In genomic region chrX:63784902-63785692, GRCh38 we compare ENCODE assay signal across 8 cellular contexts. TPM values are rescaled to one million over a fixed set of nuclear protein-coding genes. Genes with fewer than 3 reads are reported as not detected.
A peak's percentile ranks its signal among the peaks of the same experiment; 100 is the strongest.
DNase-seq lines count a peak whose midpoint lies in the region; ATAC-seq lines count a peak whose summit lies in the region.

TSS of gene ARHGEF9 (minus strand) at chrX:63785214. CDS start at chrX:63785145, 69 bp downstream.

- peak within 1 kb of the TSS; percentile 35 for H3K4me3 Mint-ChIP-seq in activated naive CD4-positive, alpha-beta T cell treated with anti-CD3 and anti-CD28 coated beads, Interleukin-2, amount 10 ng/mL, durations not matched to agents 7 days and 5 days
- H3K4me3 Mint-ChIP-seq in activated T-helper 1 cell treated with anti-CD3 and anti-CD28 coated beads, Interleukin-12 subunit alpha, Interleukin-12 subunit beta, Interleukin-2, Interleukin-4 antibody, amounts not matched to agents 30 ng/mL and 10 ng/mL and 1 ng/mL, durations not matched to agents 14 hours and 24 hours and 36 hours: peak within 1 kb of the TSS; percentile 33

- H3K9me3 Mint-ChIP-seq in activated naive CD4-positive, alpha-beta T cell treated with anti-CD3 and anti-CD28 coated beads, Interleukin-2, amount 10 ng/mL, durations not matched to agents 7 days and 5 days: no peaks in the 10 kb centered on the region
- H3K9me3 Mint-ChIP-seq in activated T-helper 1 cell treated with anti-CD3 and anti-CD28 coated beads, Interleukin-12 subunit alpha, Interleukin-12 subunit beta, Interleukin-2, Interleukin-4 antibody, amounts not matched to agents 30 ng/mL and 10 ng/mL and 1 ng/mL, durations not matched to agents 14 hours and 24 hours and 36 hours: peaks cover 4% of the 10 kb centered on the region

- ATAC-seq in HG03565 (IDR thresholded peaks at IDR 0.05; ENCODE audit: unreplicated experiment): no peak
- no peak for ATAC-seq in HG02981 (IDR thresholded peaks at IDR 0.05; ENCODE audit: unreplicated experiment)

- H3K36me3 Mint-ChIP-seq in activated naive CD4-positive, alpha-beta T cell treated with anti-CD3 and anti-CD28 coated beads, Interleukin-2, amount 10 ng/mL, durations not matched to agents 7 days and 5 days: no peaks in the 10 kb centered on the region
- H3K36me3 Mint-ChIP-seq in activated T-helper 1 cell treated with anti-CD3 and anti-CD28 coated beads, Interleukin-12 subunit alpha, Interleukin-12 subunit beta, Interleukin-2, Interleukin-4 antibody, amounts not matched to agents 30 ng/mL and 10 ng/mL and 1 ng/mL, durations not matched to agents 14 hours and 24 hours and 36 hours (ENCODE audit: low read depth): no peaks in the 10 kb centered on the region

- DNase-seq in activated naive CD4-positive, alpha-beta T cell treated with anti-CD3 and anti-CD28 coated beads, Interleukin-2, amount 10 ng/mL, durations not matched to agents 7 days and 5 days: no peak
- DNase-seq in activated naive CD4-positive, alpha-beta T cell treated with Interleukin-2 at 50 U/mL for 16 hours: no peak
- DNase-seq in activated T-helper 1 cell treated with anti-CD3 and anti-CD28 coated beads, Interleukin-12 subunit alpha, Interleukin-12 subunit beta, Interleukin-2, Interleukin-4 antibody, amounts not matched to agents 30 ng/mL and 10 ng/mL and 1 ng/mL, durations not matched to agents 14 hours and 24 hours and 36 hours (ENCODE audit: low spot score): no peak
- DNase-seq in cardiac septum (ENCODE audit: low spot score): no peak
- DNase-seq in occipital lobe (lab: John Stamatoyannopoulos, UW): peak; percentile 36
- DNase-seq in GM19240 (ENCODE audit: insufficient read length, low spot score): no peak

- no peaks in the 10 kb centered on the region for H3K4me1 Mint-ChIP-seq in activated naive CD4-positive, alpha-beta T cell treated with anti-CD3 and anti-CD28 coated beads, Interleukin-2, amount 10 ng/mL, durations not matched to agents 7 days and 5 days
- no peaks in the 10 kb centered on the region for H3K4me1 Mint-ChIP-seq in activated T-helper 1 cell treated with anti-CD3 and anti-CD28 coated beads, Interleukin-12 subunit alpha, Interleukin-12 subunit beta, Interleukin-2, Interleukin-4 antibody, amounts not matched to agents 30 ng/mL and 10 ng/mL and 1 ng/mL, durations not matched to agents 14 hours and 24 hours and 36 hours (ENCODE audit: low read depth)

- intact Hi-C loops in activated T-helper 1 cell treated with anti-CD3 and anti-CD28 coated beads, Interleukin-12 subunit alpha, Interleukin-12 subunit beta, Interleukin-2, Interleukin-4 antibody, amounts not matched to agents 30 ng/mL and 10 ng/mL and 1 ng/mL, durations not matched to agents 14 hours and 24 hours and 36 hours (cut with micrococcal nuclease): no loop called here
- intact Hi-C loops in cardiac septum (cut with DNase I): no loop called here

- H3K27me3 Mint-ChIP-seq in activated naive CD4-positive, alpha-beta T cell treated with anti-CD3 and anti-CD28 coated beads, Interleukin-2, amount 10 ng/mL, durations not matched to agents 7 days and 5 days: peaks cover 7% of the 10 kb centered on the region
- H3K27me3 Mint-ChIP-seq in activated T-helper 1 cell treated with anti-CD3 and anti-CD28 coated beads, Interleukin-12 subunit alpha, Interleukin-12 subunit beta, Interleukin-2, Interleukin-4 antibody, amounts not matched to agents 30 ng/mL and 10 ng/mL and 1 ng/mL, durations not matched to agents 14 hours and 24 hours and 36 hours (ENCODE audit: insufficient read depth): no peaks in the 10 kb centered on the region

- CTCF ChIA-PET in activated naive CD4-positive, alpha-beta T cell treated with anti-CD3 and anti-CD28 coated beads, Interleukin-2, amount 10 ng/mL, durations not matched to agents 7 days and 5 days (lab: Charles Lee): no interaction called here

- no peak within 1 kb of the TSS for H3K27ac Mint-ChIP-seq in activated naive CD4-positive, alpha-beta T cell treated with anti-CD3 and anti-CD28 coated beads, Interleukin-2, amount 10 ng/mL, durations not matched to agents 7 days and 5 days
- no peak within 1 kb of the TSS for H3K27ac Mint-ChIP-seq in activated T-helper 1 cell treated with anti-CD3 and anti-CD28 coated beads, Interleukin-12 subunit alpha, Interleukin-12 subunit beta, Interleukin-2, Interleukin-4 antibody, amounts not matched to agents 30 ng/mL and 10 ng/mL and 1 ng/mL, durations not matched to agents 14 hours and 24 hours and 36 hours

RNA-seq across cellular contexts. Expression of gene ARHGEF9, which starts in this region (rescaled TPM):
- total RNA-seq in activated T-helper 1 cell treated with anti-CD3 and anti-CD28 coated beads, Interleukin-12 subunit alpha, Interleukin-12 subunit beta, Interleukin-2, Interleukin-4 antibody, amounts not matched to agents 30 ng/mL and 10 ng/mL and 1 ng/mL, durations not matched to agents 14 hours and 24 hours and 36 hours: 18.9 and 20.2 TPM in 2 replicates
- total RNA-seq in cardiac septum (55.8 TPM), occipital lobe (70.0 TPM)
